In the genomic region with DNA sequence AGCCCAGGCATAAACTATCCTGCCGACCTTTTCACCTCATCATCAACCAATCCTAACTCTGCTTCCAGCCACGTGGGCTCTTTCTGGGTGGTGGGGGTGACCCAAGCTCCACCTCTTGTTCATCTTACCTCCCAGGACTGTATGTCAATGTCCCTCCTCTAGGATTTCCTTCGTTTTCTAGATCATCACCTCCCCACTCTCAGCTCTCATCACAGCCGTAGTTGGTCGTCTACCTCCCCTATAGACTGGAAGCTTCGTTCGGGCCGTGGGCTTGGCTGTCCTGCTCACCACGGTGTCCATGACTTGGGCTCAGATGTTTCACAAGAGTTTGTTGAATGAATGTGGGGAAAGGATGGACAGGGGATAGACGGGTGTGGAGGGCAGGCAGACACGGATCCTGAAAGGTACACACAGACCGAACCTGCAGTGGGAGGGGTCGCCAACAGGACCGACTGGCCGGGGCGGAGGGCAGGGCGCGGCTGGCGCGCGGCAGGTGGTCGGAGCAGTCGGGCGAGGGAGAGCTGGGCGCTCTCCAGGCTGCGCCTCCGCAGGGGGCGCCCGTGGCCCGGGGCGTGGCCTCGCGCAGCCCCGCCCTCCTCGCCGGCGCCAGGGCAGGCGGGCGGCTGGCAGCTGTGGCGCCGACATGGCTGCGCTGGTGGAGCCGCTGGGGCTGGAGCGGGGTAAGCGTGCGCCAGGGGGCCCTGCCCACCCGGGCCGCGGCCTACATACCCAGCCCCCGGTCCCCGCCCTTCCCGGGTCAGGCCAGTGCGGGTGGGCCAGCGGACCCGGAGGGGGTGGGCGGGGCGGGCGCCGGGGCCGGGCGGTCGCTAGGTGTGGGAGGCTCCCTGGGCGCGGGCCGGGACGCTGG, we compare ENCODE assay signal across 8 cellular contexts. TPM values are rescaled to one million over a fixed set of nuclear protein-coding genes. Genes with fewer than 3 reads are reported as not detected.
A peak's percentile ranks its signal among the peaks of the same experiment; 100 is the strongest.
DNase-seq lines count a peak whose midpoint lies in the region; ATAC-seq lines count a peak whose summit lies in the region.

A gene with protein sequence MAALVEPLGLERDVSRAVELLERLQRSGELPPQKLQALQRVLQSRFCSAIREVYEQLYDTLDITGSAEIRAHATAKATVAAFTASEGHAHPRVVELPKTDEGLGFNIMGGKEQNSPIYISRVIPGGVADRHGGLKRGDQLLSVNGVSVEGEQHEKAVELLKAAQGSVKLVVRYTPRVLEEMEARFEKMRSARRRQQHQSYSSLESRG (plus strand): TSS at position 609 of the 868 bp plus-strand sequence. CDS start 35 bp downstream, at position 644.

- intact Hi-C loops in activated CD4-positive, alpha-beta memory T cell treated with anti-CD3 and anti-CD28 coated beads for 36 hours (cut with micrococcal nuclease): loop anchor here (2.0 kb wide), 1 partner anchor 15 kb away; no protein-coding TSS in a partner anchor

- peaks cover 4% of the 10 kb centered on the region for H3K36me3 Mint-ChIP-seq in activated CD4-positive, alpha-beta memory T cell treated with anti-CD3 and anti-CD28 coated beads for 36 hours

- peak within 1 kb of the TSS; percentile 81 for H3K4me3 Mint-ChIP-seq in activated CD4-positive, alpha-beta memory T cell treated with anti-CD3 and anti-CD28 coated beads for 36 hours

- H3K27me3 Mint-ChIP-seq in activated CD4-positive, alpha-beta memory T cell treated with anti-CD3 and anti-CD28 coated beads for 36 hours: no peaks in the 10 kb centered on the region

- ATAC-seq in HG03175 (IDR thresholded peaks at IDR 0.05; ENCODE audit: unreplicated experiment): peak; percentile 48

- CTCF ChIA-PET in activated CD4-positive, alpha-beta memory T cell treated with anti-CD3 and anti-CD28 coated beads for 36 hours (lab: Charles Lee): interaction anchor here (0.7 to 5.6 kb wide), 22 partner anchors 9 to 150 kb away, joined by 3 to 65 read pairs (median 4); a partner anchor contains a TSS

- POLR2A ChIA-PET in activated CD4-positive, alpha-beta memory T cell treated with anti-CD3 and anti-CD28 coated beads for 36 hours (lab: Charles Lee): interaction anchor here (1.0 to 1.8 kb wide), 4 partner anchors 12 to 28 kb away, joined by 3 to 8 read pairs (median 4); no protein-coding TSS in a partner anchor

- H3K9me3 Mint-ChIP-seq in activated CD4-positive, alpha-beta memory T cell treated with anti-CD3 and anti-CD28 coated beads for 36 hours: no peaks in the 10 kb centered on the region

- peak within 1 kb of the TSS; percentile 35 for H3K27ac Mint-ChIP-seq in activated CD4-positive, alpha-beta memory T cell treated with anti-CD3 and anti-CD28 coated beads for 36 hours

- peak; percentile 17 for DNase-seq in NK-92 treated with Interleukin-12 subunit alpha and Interleukin-12 subunit beta, amount 100 ng/mL, for 24 hours (lab: John Stamatoyannopoulos, UW)
- DNase-seq in NK-92 (lab: John Stamatoyannopoulos, UW; ENCODE audit: unreplicated experiment) (no peak), NCI-H774 (lab: John Stamatoyannopoulos, UW) (peak; percentile 74), medulla oblongata (ENCODE audit: extremely low spot score) (peak; percentile 73)
- DNase-seq in activated CD4-positive, alpha-beta memory T cell treated with anti-CD3 and anti-CD28 coated beads for 36 hours: peak; percentile 81
- DNase-seq in effector CD4-positive, alpha-beta T cell: peak; percentile 64
- DNase-seq in stimulated activated CD8-positive, alpha-beta memory T cell treated with anti-CD3 and anti-CD28 coated beads, Interleukin-15, amount 100 ng/mL, for 4 hours (ENCODE audit: low read depth in 2 of 2): peak; percentile 10 to 65

- H3K4me1 Mint-ChIP-seq in activated CD4-positive, alpha-beta memory T cell treated with anti-CD3 and anti-CD28 coated beads for 36 hours (ENCODE audit: low read depth): peaks cover 32% of the 10 kb centered on the region

RNA-seq across cellular contexts. Expression of the gene that starts here (rescaled TPM):
- total RNA-seq in activated CD4-positive, alpha-beta memory T cell treated with anti-CD3 and anti-CD28 coated beads for 36 hours: 1 to 10 TPM; 5.1 to 5.6 TPM
